In the genomic region with DNA sequence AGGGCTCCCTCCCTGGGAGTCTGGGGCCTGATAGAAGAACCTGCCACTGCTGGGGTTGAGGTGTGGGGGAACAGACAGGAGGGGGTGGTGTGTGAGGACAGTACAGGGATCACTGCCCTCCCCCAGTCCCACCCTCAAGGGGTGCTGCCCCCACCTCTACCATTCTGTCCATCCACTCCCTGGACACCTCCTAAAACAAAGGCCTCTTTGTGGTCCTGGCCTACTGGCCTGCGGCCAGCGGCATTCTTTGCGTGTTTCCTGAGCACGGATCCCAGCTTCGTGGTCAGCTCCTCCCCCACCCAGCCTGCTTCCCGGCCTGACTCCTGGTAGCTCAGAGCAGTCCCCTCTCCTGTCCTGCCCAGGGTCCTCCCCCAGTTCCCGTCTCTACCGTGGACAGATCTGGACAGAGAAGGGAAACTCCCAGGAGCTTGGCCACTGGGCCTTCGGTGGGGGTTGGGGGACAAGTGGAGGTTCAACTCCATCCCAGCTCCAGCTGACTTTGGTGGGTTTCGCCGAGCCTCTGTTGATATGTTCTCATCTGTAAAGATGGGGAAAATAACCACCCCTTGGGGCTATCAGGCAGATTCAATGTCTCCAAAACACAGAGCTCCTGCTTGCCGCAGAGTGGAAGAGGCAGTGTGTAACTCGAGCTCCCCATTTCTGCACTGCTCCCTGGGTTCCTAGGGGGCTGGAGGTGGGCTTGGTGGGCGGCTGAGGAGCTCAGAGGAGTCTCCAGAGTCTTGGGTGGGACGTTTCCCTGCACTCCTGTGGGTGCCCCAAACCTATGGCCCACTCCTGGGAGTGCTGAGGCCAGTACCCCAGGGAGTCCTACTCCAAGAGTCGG, we compare ENCODE assay signal across 8 cellular contexts. TPM values are rescaled to one million over a fixed set of nuclear protein-coding genes. Genes with fewer than 3 reads are reported as not detected.
DNase-seq lines count a peak whose midpoint lies in the region; ATAC-seq and TF ChIP-seq lines count a peak whose summit lies in the region.

No MANE protein-coding gene starts in this region.

- TF ChIP-seq POLR2A in breast epithelium (IDR thresholded peaks at IDR 0.05), result no peak

- peaks cover 67 to 72% of the 10 kb centered on the region in 2 donors for H3K4me1 ChIP-seq in breast epithelium
- H3K4me1 ChIP-seq in subcutaneous abdominal adipose tissue (ENCODE audit: control insufficient read depth in 5 of 5, insufficient read depth in 5 of 5, low read length in 5 of 5), result peaks cover 42 to 92% (median 90%) of the 10 kb centered on the region in 5 donors

- H3K27me3 ChIP-seq in breast epithelium (no peaks in the 10 kb centered on the region), kidney epithelial cell (ENCODE audit: control insufficient read depth, insufficient read depth, low read length) (no peaks in the 10 kb centered on the region), subcutaneous abdominal adipose tissue (ENCODE audit: control insufficient read depth in 5 of 5, insufficient read depth in 4 of 5, low read length in 5 of 5) (no peaks in the 10 kb centered on the region)

- no peak for ATAC-seq in activated naive CD8-positive, alpha-beta T cell treated with anti-CD3 and anti-CD28 coated beads, Interleukin-2, amount 50 U/mL, for 24 hours
- no peak for ATAC-seq in activated T-cell treated with anti-CD3 and anti-CD28 coated beads, Interleukin-2, amount 50 U/mL, for 72 hours (replicated peaks in 1 of 2)

- intact Hi-C loops in breast epithelium (cut with DNase I; ENCODE audit: low total_unique reads), result no loop called here

- H3K9me3 ChIP-seq in breast epithelium (no peaks in the 10 kb centered on the region), subcutaneous abdominal adipose tissue (ENCODE audit: control insufficient read depth in 5 of 5, low read length in 5 of 5) (no peaks in the 10 kb centered on the region)

- H3K27ac ChIP-seq in breast epithelium (peak overlapping the region; percentile 93 to 100), subcutaneous abdominal adipose tissue (ENCODE audit: low read depth, low read length) (peak overlapping the region; percentile 97)

- H3K36me3 ChIP-seq in breast epithelium (no peaks in the 10 kb centered on the region), kidney epithelial cell (ENCODE audit: control insufficient read depth, insufficient read depth, low read length) (no peaks in the 10 kb centered on the region), subcutaneous abdominal adipose tissue (ENCODE audit: control insufficient read depth in 5 of 5, insufficient read depth in 5 of 5, low read length in 5 of 5) (no peaks in the 10 kb centered on the region)

- peak overlapping the region; percentile 34 to 75 (median 73) for H3K9ac ChIP-seq in subcutaneous abdominal adipose tissue (ENCODE audit: low read length in 5 of 5)

- no peaks in the 10 kb centered on the region for H3K9me3 Mint-ChIP-seq in activated naive CD8-positive, alpha-beta T cell treated with anti-CD3 and anti-CD28 coated beads, Interleukin-2, amount 50 U/mL, for 24 hours
- no peaks in the 10 kb centered on the region for H3K9me3 Mint-ChIP-seq in activated T-cell treated with anti-CD3 and anti-CD28 coated beads, Interleukin-2, amount 50 U/mL, for 72 hours

- DNase-seq in HPDE6-E6E7 (ENCODE audit: extremely low spot score) (peak; percentile 39), breast epithelium (ENCODE audit: low spot score in 2 of 2) (peak; percentile 94 to 98), kidney epithelial cell (ENCODE audit: low read depth) (peak; percentile 88), NCI-H526 treated with DMSO at 0.1 percent for 48 hours (lab: John Stamatoyannopoulos, UW) (no peak), mesenteric fat pad (ENCODE audit: low spot score) (no peak)
- DNase-seq in activated naive CD8-positive, alpha-beta T cell treated with anti-CD3 and anti-CD28 coated beads, Interleukin-2, amount 50 U/mL, for 24 hours, result no peak
- no peak for DNase-seq in activated T-cell treated with anti-CD3 and anti-CD28 coated beads, Interleukin-2, amount 50 U/mL, for 72 hours

- no peak overlapping the region for H3K4me3 Mint-ChIP-seq in activated naive CD8-positive, alpha-beta T cell treated with anti-CD3 and anti-CD28 coated beads, Interleukin-2, amount 50 U/mL, for 24 hours
- no peak overlapping the region for H3K4me3 Mint-ChIP-seq in activated T-cell treated with anti-CD3 and anti-CD28 coated beads, Interleukin-2, amount 50 U/mL, for 72 hours

- no peak overlapping the region for H3K27ac Mint-ChIP-seq in activated naive CD8-positive, alpha-beta T cell treated with anti-CD3 and anti-CD28 coated beads, Interleukin-2, amount 50 U/mL, for 24 hours
- H3K27ac Mint-ChIP-seq in activated T-cell treated with anti-CD3 and anti-CD28 coated beads, Interleukin-2, amount 50 U/mL, for 72 hours, result no peak overlapping the region

- H3K27me3 Mint-ChIP-seq in activated naive CD8-positive, alpha-beta T cell treated with anti-CD3 and anti-CD28 coated beads, Interleukin-2, amount 50 U/mL, for 24 hours, result no peaks in the 10 kb centered on the region
- peaks cover 8% of the 10 kb centered on the region for H3K27me3 Mint-ChIP-seq in activated T-cell treated with anti-CD3 and anti-CD28 coated beads, Interleukin-2, amount 50 U/mL, for 72 hours (ENCODE audit: low read depth)

- TF ChIP-seq CTCF in breast epithelium (IDR thresholded peaks at IDR 0.05) (no peak), kidney epithelial cell (IDR thresholded peaks at IDR 0.05; ENCODE audit: insufficient read depth, low read length, poor library complexity, severe bottlenecking) (no peak)

- peaks cover 9% of the 10 kb centered on the region for H3K4me1 Mint-ChIP-seq in activated naive CD8-positive, alpha-beta T cell treated with anti-CD3 and anti-CD28 coated beads, Interleukin-2, amount 50 U/mL, for 24 hours
- peaks cover 13% of the 10 kb centered on the region for H3K4me1 Mint-ChIP-seq in activated T-cell treated with anti-CD3 and anti-CD28 coated beads, Interleukin-2, amount 50 U/mL, for 72 hours (ENCODE audit: low read depth)

- H3K4me3 ChIP-seq in breast epithelium (peak overlapping the region in 2 of 3 donors; percentile 9 to 59), kidney epithelial cell (ENCODE audit: low read depth, low read length) (no peak overlapping the region), subcutaneous abdominal adipose tissue (ENCODE audit: low read depth in 1 of 5, low read length in 5 of 5) (peak overlapping the region in 3 of 5 donors; percentile 11 to 26 (median 19))

- no peaks in the 10 kb centered on the region for H3K36me3 Mint-ChIP-seq in activated naive CD8-positive, alpha-beta T cell treated with anti-CD3 and anti-CD28 coated beads, Interleukin-2, amount 50 U/mL, for 24 hours (ENCODE audit: low read depth)
- H3K36me3 Mint-ChIP-seq in activated T-cell treated with anti-CD3 and anti-CD28 coated beads, Interleukin-2, amount 50 U/mL, for 72 hours (ENCODE audit: insufficient read depth in 2 of 2), result no peaks in the 10 kb centered on the region

RNA-seq across cellular contexts. Expression of a gene that starts 48.7 kb away (rescaled TPM):
- total RNA-seq in breast epithelium, result 10 to 100 TPM in 1 of 3 donors, 1 to 10 TPM in 2; 7.0 to 21.0 (median 9.2) TPM
- total RNA-seq in kidney epithelial cell, result 3.3 and 5.3 TPM in 2 replicates
- 1 to 10 TPM; 4.8 to 6.3 TPM for total RNA-seq in activated T-cell treated with anti-CD3 and anti-CD28 coated beads, Interleukin-2, amount 50 U/mL, for 72 hours
- 11.5 TPM for total RNA-seq in mesenteric fat pad

RNA-seq across cellular contexts. Expression of a gene that starts 58.7 kb away (rescaled TPM):
- total RNA-seq in breast epithelium (10 to 100 TPM; 43.6 to 53.9 (median 52.8) TPM), kidney epithelial cell (6.7 and 9.7 TPM in 2 replicates), mesenteric fat pad (166 TPM)
- total RNA-seq in activated T-cell treated with anti-CD3 and anti-CD28 coated beads, Interleukin-2, amount 50 U/mL, for 72 hours, result 1 to 10 TPM; 2.2 to 2.8 TPM

Comparison
In these comparisons a context has a peak if more than half of its experiments do, and no peak if none do; other contexts are left out.
1. DNase-seq: peak in HPDE6-E6E7 (single experiment), breast epithelium (2 of 2) and kidney epithelial cell (single experiment); none in activated naive CD8-positive, alpha-beta T cell treated with anti-CD3 and anti-CD28 coated beads, Interleukin-2, amount 50 U/mL, for 24 hours (single experiment), NCI-H526 treated with DMSO at 0.1 percent for 48 hours (single experiment), activated T-cell treated with anti-CD3 and anti-CD28 coated beads, Interleukin-2, amount 50 U/mL, for 72 hours (0 of 2) and mesenteric fat pad (single experiment).